ENCODE assay signal across 8 cellular contexts in the genomic region with DNA sequence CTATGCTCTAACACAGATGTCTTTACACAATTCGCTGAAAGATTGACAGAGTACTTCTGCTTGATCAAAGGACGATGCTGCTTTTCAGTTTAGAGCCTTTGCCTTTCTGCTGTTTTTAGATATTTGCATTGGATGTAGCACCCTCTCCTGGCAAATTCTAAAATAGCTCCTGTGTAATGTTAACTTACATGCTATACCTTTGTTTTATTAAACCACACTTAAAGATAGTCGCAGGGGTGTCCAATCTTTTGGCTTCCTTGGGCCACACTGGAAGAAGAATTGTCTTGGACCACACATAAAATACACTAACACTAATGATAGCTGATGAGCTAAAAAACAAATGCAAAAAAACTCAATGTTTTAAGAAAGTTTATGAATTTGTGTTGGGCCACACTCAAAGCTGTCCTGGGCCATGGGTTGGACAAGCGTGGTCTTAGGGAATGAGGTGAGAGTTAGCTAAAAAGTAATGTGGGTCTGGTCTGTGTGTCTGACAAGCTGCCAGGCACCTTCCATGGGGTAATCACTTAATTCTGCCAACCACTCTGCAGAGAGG.
DNase-seq lines count a peak whose midpoint lies in the region; ATAC-seq and TF ChIP-seq lines count a peak whose summit lies in the region.

No MANE protein-coding gene starts in this region.

- CTCF ChIA-PET in HEK293 (lab: Yijun Ruan, JAX) = interaction anchor here (0.6 to 6.8 kb wide), 34 partner anchors 9 to 577 kb away, joined by 3 to 65 read pairs (median 4); a partner anchor contains a TSS

- TF ChIP-seq POLR2A in body of pancreas (IDR thresholded peaks at IDR 0.05) (no peak), spleen (IDR thresholded peaks at IDR 0.05) (no peak)

- H3K27ac ChIP-seq in HEK293 (ENCODE audit: extremely low read depth, low read depth, low read length) (no peak overlapping the region), body of pancreas (no peak overlapping the region), spleen (no peak overlapping the region)

- ATAC-seq in body of pancreas (no peak), HG02642 (IDR thresholded peaks at IDR 0.05; ENCODE audit: poor library complexity, unreplicated experiment) (no peak)

- no peaks in the 10 kb centered on the region for H3K4me1 ChIP-seq in HEK293 (ENCODE audit: control insufficient read depth, insufficient read depth, low read length)
- no peaks in the 10 kb centered on the region for H3K4me1 ChIP-seq in body of pancreas
- H3K4me1 ChIP-seq in spleen = no peaks in the 10 kb centered on the region

- intact Hi-C loops in body of pancreas (cut with DNase I) = no loop called here
- intact Hi-C loops in spleen (cut with DNase I; ENCODE audit: low total_unique reads) = loop anchor here (5.0 to 10.0 kb wide), 2 partner anchors 98 to 580 kb away; no protein-coding TSS in a partner anchor

- no peak for TF ChIP-seq CTCF in HEK293 (tag by site-specific recombination; IDR thresholded peaks at IDR 0.05)
- peak in 6 of 7 experiments; percentile 32 to 55 (median 44) for TF ChIP-seq CTCF in body of pancreas (IDR thresholded peaks at IDR 0.05)
- TF ChIP-seq CTCF in spleen (IDR thresholded peaks at IDR 0.05 in 8 of 11, conservative IDR thresholded peaks at IDR 0.05 in 3 of 11) = peak in 10 of 11 experiments; percentile 29 to 73 (median 62)

- H3K4me3 ChIP-seq in HEK293 (ENCODE audit: low read depth, low read length) = no peak overlapping the region
- no peak overlapping the region for H3K4me3 ChIP-seq in body of pancreas
- no peak overlapping the region for H3K4me3 ChIP-seq in spleen

- 51 to 53% methylated on average over 4 of the region's 4 CpGs for WGBS in body of pancreas, 2 donors
- WGBS in spleen, 5 donors = 49 to 58% (median 57%) methylated on average over 4 of the region's 4 CpGs

- H3K36me3 ChIP-seq in HEK293 (ENCODE audit: control insufficient read depth in 2 of 2, insufficient read depth in 1 of 2, low read length in 2 of 2) (peaks cover 0 to 8% of the 10 kb centered on the region in 2 experiments; a peak in 2 of 3 replicates), body of pancreas (replicated peaks in 1 of 2; ENCODE audit: insufficient read depth in 1 of 2, low read depth in 2 of 2) (no peaks in the 10 kb centered on the region), spleen (peaks cover 0 to 85% (median 21%) of the 10 kb centered on the region in 6 donors)

- H3K27me3 ChIP-seq in body of pancreas (no peaks in the 10 kb centered on the region), spleen (replicated peaks in 1 of 7) (no peaks in the 10 kb centered on the region)

- POLR2A ChIA-PET in HEK293 (lab: Yijun Ruan, JAX) = interaction anchor here (0.7 to 1.2 kb wide), 4 partner anchors 63 to 239 kb away, joined by 4 to 6 read pairs (median 5); a partner anchor contains a TSS

- peak; percentile 17 for DNase-seq in NCI-H2196 (lab: John Stamatoyannopoulos, UW; ENCODE audit: unreplicated experiment)
- no peak for DNase-seq in NCI-H2196 treated with DMSO at 0.1 percent for 48 hours (lab: John Stamatoyannopoulos, UW; ENCODE audit: unreplicated experiment)
- DNase-seq in NCI-H774 (lab: John Stamatoyannopoulos, UW) = peak; percentile 26
- peak in 1 of 4 donors; percentile 16 for DNase-seq in body of pancreas
- DNase-seq in iPS-NIHi11 (ENCODE audit: low spot score) = peak; percentile 42
- DNase-seq in spleen = no peak

- no peaks in the 10 kb centered on the region for H3K9me3 ChIP-seq in HEK293 (ENCODE audit: control insufficient read depth, insufficient read depth, low read depth, low read length)
- no peaks in the 10 kb centered on the region for H3K9me3 ChIP-seq in body of pancreas
- H3K9me3 ChIP-seq in spleen = no peaks in the 10 kb centered on the region

TF ChIP-seq in HEK293, 187 proteins besides CTCF, POLR2A, EP300 and RAD21:
- TF ChIP-seq ZNF654 (tag by site-specific recombination; IDR thresholded peaks at IDR 0.05; ENCODE audit: low read depth) = peak; percentile 80
- no peak for TF ChIP-seq SETDB1 (IDR thresholded peaks at IDR 0.05; ENCODE audit: insufficient read length, low read length)
TF ChIP-seq in HEK293: peak in this region for 1.

Comparison
In these comparisons a context has a peak if more than half of its experiments do, and no peak if none do; other contexts are left out.
1. DNase-seq: peak in NCI-H2196 (single experiment), NCI-H774 (single experiment) and iPS-NIHi11 (single experiment); none in NCI-H2196 treated with DMSO at 0.1 percent for 48 hours (single experiment) and spleen (single experiment).